9 cellular contexts compared by ENCODE assay signal in genomic region chr7:83936056-83936703, GRCh38.
DNase-seq lines count a peak whose midpoint lies in the region; ATAC-seq and TF ChIP-seq lines count a peak whose summit lies in the region.
"Had no signal": no experiment of that assay in that cellular context is flagged by ENCODE, and none has a peak within 500 bp of the region (broad histone marks: within the 10 kb centered on the region; RNA-seq: fewer than 3 reads in every experiment).

No MANE protein-coding gene starts in this region.

- WGBS in mesendoderm (ENCODE audit: extremely low coverage, insufficient coverage, low lambda C conversion rate), result no CpG with 5 or more reads among the region's 4 CpGs

- H3K79me2 ChIP-seq in mesendoderm (ENCODE audit: control insufficient read depth, insufficient read depth, low read length), result no peaks in the 10 kb centered on the region

- intact Hi-C loops in CD4-positive, alpha-beta memory T cell (cut with micrococcal nuclease), result loop anchor here (1.0 kb wide), 1 partner anchor 1087 kb away; no protein-coding TSS in a partner anchor
- intact Hi-C loops in activated B cell treated with CpG ODN at 0.5 μM for 24 hours (cut with micrococcal nuclease), result loop anchor here (1.0 to 5.0 kb wide), 3 partner anchors 1083 to 1816 kb away; no protein-coding TSS in a partner anchor

- H4K5ac ChIP-seq in mesendoderm (ENCODE audit: low read length), result no peak overlapping the region

- peaks cover 0 to 1% (median 0%) of the 10 kb centered on the region in 4 donors for H3K4me1 Mint-ChIP-seq in CD4-positive, alpha-beta memory T cell
- H3K4me1 Mint-ChIP-seq in activated B cell treated with CpG ODN at 0.5 μM for 24 hours, result no peaks in the 10 kb centered on the region

- no peak overlapping the region for H3K27ac Mint-ChIP-seq in CD4-positive, alpha-beta memory T cell
- H3K27ac Mint-ChIP-seq in activated B cell treated with CpG ODN at 0.5 μM for 24 hours, result no peak overlapping the region
- H3K27ac Mint-ChIP-seq: T-helper 1 cell treated with Interleukin-12 subunit alpha and Interleukin-12 subunit beta and Interleukin-4 antibody, amounts not matched to agents 30 μg/mL and 1 μg/mL, for 36 hours had no signal

- H3K9ac ChIP-seq in mesendoderm (ENCODE audit: low read length), result no peak overlapping the region

- H2BK15ac ChIP-seq in mesendoderm (replicated peaks; ENCODE audit: low read depth), result no peak overlapping the region

- no peak overlapping the region for H3K4me3 Mint-ChIP-seq in CD4-positive, alpha-beta memory T cell
- H3K4me3 Mint-ChIP-seq in activated B cell treated with CpG ODN at 0.5 μM for 24 hours, result no peak overlapping the region
- H3K4me3 Mint-ChIP-seq: T-helper 1 cell treated with Interleukin-12 subunit alpha and Interleukin-12 subunit beta and Interleukin-4 antibody, amounts not matched to agents 30 μg/mL and 1 μg/mL, for 36 hours had no signal

- no peaks in the 10 kb centered on the region for H3K36me3 ChIP-seq in CD4-positive, alpha-beta memory T cell (ENCODE audit: insufficient read depth, low read length)
- no peaks in the 10 kb centered on the region for H3K36me3 ChIP-seq in mesendoderm (ENCODE audit: control insufficient read depth, insufficient read depth, low read length)

- H3K4ac ChIP-seq in mesendoderm (ENCODE audit: low read depth, low read length), result no peak overlapping the region

- H3K18ac ChIP-seq in mesendoderm (ENCODE audit: low read length), result no peak overlapping the region

- POLR2A ChIA-PET in CD4-positive, alpha-beta memory T cell (lab: Charles Lee; ENCODE audit: partially characterized antibody), result no interaction called here
- POLR2A ChIA-PET in activated B cell treated with CpG ODN at 0.5 μM for 24 hours (lab: Charles Lee), result no interaction called here

- H3K23ac ChIP-seq in mesendoderm (ENCODE audit: low read length), result no peak overlapping the region

- H2BK5ac ChIP-seq in mesendoderm (ENCODE audit: low read length), result no peak overlapping the region

- no peak overlapping the region for H2AK5ac ChIP-seq in mesendoderm (ENCODE audit: low read length)

- no peaks in the 10 kb centered on the region for H3K27me3 Mint-ChIP-seq in CD4-positive, alpha-beta memory T cell
- H3K27me3 Mint-ChIP-seq in activated B cell treated with CpG ODN at 0.5 μM for 24 hours, result no peaks in the 10 kb centered on the region

- CTCF ChIA-PET in CD4-positive, alpha-beta memory T cell (lab: Charles Lee; ENCODE audit: partially characterized antibody), result interaction anchor here (0.7 to 2.4 kb wide), 5 partner anchors 10 to 1086 kb away, joined by 3 to 7 read pairs (median 3); no protein-coding TSS in a partner anchor
- CTCF ChIA-PET in activated B cell treated with CpG ODN at 0.5 μM for 24 hours (lab: Charles Lee), result interaction anchor here (0.9 to 2.6 kb wide), 3 partner anchors 20 to 1617 kb away, joined by 3 to 5 read pairs (median 5); no protein-coding TSS in a partner anchor

- H3K27me3 ChIP-seq in CD4-positive, alpha-beta memory T cell (ENCODE audit: insufficient read depth, low read length), result no peaks in the 10 kb centered on the region
- H3K27me3 ChIP-seq in mesendoderm (ENCODE audit: insufficient read depth, low read length, poor library complexity), result no peaks in the 10 kb centered on the region

- H3K27ac ChIP-seq in CD4-positive, alpha-beta memory T cell (ENCODE audit: low read depth, low read length), result no peak overlapping the region
- H3K27ac ChIP-seq in mesendoderm (ENCODE audit: low read depth, low read length) (no peak overlapping the region), substantia nigra (ENCODE audit: low read depth, low read length, poor library complexity, severe bottlenecking) (no peak overlapping the region)

- no peak overlapping the region for H2BK120ac ChIP-seq in mesendoderm (ENCODE audit: low read depth, low read length)

- DNase-seq in CD4-positive, alpha-beta memory T cell, result peak in 4 of 5 donors; percentile 20 to 41 (median 26)
- DNase-seq in NCI-H2196 (lab: John Stamatoyannopoulos, UW; ENCODE audit: unreplicated experiment) (peak; percentile 59), activated B cell treated with CpG ODN at 0.5 μM for 24 hours (no peak), mesendoderm (peak; percentile 77), substantia nigra (lab: John Stamatoyannopoulos, UW) (peak in 33 of 49 donors; percentile 4 to 71 (median 33))
- DNase-seq in effector CD8-positive, alpha-beta T cell (lab: John Stamatoyannopoulos, UW), result peak; percentile 24

- no peak overlapping the region for H4K8ac ChIP-seq in mesendoderm (ENCODE audit: low read depth, low read length)

- no peaks in the 10 kb centered on the region for H3K4me1 ChIP-seq in CD4-positive, alpha-beta memory T cell (ENCODE audit: insufficient read depth, low read length)
- H3K4me1 ChIP-seq in mesendoderm (ENCODE audit: control insufficient read depth, low read depth, low read length), result no peaks in the 10 kb centered on the region

- TF ChIP-seq CTCF in activated B cell treated with CpG ODN at 0.5 μM for 24 hours (IDR thresholded peaks at IDR 0.05), result no peak

- H3K4me2 ChIP-seq in mesendoderm (ENCODE audit: low read length), result no peak overlapping the region

- H3K9me3 Mint-ChIP-seq in CD4-positive, alpha-beta memory T cell, result peaks cover 0 to 7% (median 0%) of the 10 kb centered on the region in 8 donors
- no peaks in the 10 kb centered on the region for H3K9me3 Mint-ChIP-seq in activated B cell treated with CpG ODN at 0.5 μM for 24 hours
- H3K9me3 Mint-ChIP-seq: T-helper 1 cell treated with Interleukin-12 subunit alpha and Interleukin-12 subunit beta and Interleukin-4 antibody, amounts not matched to agents 30 μg/mL and 1 μg/mL, for 36 hours had no signal

- ATAC-seq in GM19025 (IDR thresholded peaks at IDR 0.05; ENCODE audit: low read depth, unreplicated experiment), result peak; percentile 56
- peak; percentile 69 for ATAC-seq in HG03135 (IDR thresholded peaks at IDR 0.05; ENCODE audit: unreplicated experiment)
- ATAC-seq in activated B cell treated with CpG ODN at 0.5 μM for 24 hours (ENCODE audit: low read depth), result peak; percentile 42

- no peaks in the 10 kb centered on the region for H3K9me3 ChIP-seq in CD4-positive, alpha-beta memory T cell (ENCODE audit: control insufficient read depth in 1 of 2, low read length in 2 of 2)

- no peak overlapping the region for H3K56ac ChIP-seq in mesendoderm (ENCODE audit: low read length)

- no peak overlapping the region for H3K4me3 ChIP-seq in CD4-positive, alpha-beta memory T cell (ENCODE audit: low read length in 2 of 2)
- H3K4me3 ChIP-seq in mesendoderm (ENCODE audit: low read length), result no peak overlapping the region

- H3K36me3 Mint-ChIP-seq in CD4-positive, alpha-beta memory T cell, result no peaks in the 10 kb centered on the region
- H3K36me3 Mint-ChIP-seq in activated B cell treated with CpG ODN at 0.5 μM for 24 hours (ENCODE audit: low read depth), result no peaks in the 10 kb centered on the region

- H3K79me1 ChIP-seq in mesendoderm (ENCODE audit: low read length), result no peaks in the 10 kb centered on the region
